1 cellular context compared by ENCODE assay signal in the genomic region with DNA sequence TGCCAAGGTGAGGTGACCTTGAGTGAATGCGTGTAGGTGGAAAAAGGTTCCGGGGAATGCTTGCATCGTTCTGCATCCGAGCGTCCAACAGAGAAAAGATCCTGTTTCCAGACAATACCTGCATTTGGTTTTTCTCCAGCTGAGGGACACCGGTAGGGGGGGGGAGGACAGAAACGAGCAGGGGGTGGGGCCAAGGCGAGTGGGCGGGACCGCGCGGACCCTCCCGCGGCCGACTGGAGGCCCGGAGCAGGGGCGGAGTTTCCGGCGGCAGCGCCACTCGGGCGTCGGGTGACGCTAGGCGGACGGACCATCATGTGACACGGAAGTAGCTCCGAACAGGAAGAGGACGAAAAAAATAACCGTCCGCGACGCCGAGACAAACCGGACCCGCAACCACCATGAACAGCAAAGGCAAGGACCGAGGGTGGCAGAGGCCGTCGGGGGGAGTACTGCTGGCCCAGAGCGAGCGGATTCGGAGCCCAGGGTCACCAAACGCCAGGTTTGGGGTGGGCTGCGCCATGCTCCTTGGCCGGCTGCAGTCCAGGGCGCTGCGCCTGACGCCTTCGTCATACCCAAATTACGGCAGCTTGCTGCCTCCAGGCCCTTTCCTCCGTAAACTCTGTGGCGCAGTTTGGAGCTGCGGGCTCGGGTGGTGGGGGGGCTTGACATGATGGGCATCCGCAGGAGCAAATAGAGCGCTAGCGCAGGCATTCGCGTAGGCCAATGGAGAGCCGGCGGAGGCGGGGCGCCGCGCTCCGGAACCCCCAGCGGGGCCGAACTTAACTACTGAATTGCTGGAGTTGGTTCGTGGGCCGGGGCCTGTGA.
TF ChIP-seq lines count a peak whose summit lies in the region.

A gene with protein sequence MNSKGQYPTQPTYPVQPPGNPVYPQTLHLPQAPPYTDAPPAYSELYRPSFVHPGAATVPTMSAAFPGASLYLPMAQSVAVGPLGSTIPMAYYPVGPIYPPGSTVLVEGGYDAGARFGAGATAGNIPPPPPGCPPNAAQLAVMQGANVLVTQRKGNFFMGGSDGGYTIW (plus strand): TSS at position 317 of the 825 bp plus-strand sequence. CDS start 82 bp downstream, at position 399.

TF ChIP-seq in HepG2, 621 proteins besides CTCF, POLR2A, EP300 and RAD21 (continued from another document and continues in another):
- TF ChIP-seq, protein P1, sequence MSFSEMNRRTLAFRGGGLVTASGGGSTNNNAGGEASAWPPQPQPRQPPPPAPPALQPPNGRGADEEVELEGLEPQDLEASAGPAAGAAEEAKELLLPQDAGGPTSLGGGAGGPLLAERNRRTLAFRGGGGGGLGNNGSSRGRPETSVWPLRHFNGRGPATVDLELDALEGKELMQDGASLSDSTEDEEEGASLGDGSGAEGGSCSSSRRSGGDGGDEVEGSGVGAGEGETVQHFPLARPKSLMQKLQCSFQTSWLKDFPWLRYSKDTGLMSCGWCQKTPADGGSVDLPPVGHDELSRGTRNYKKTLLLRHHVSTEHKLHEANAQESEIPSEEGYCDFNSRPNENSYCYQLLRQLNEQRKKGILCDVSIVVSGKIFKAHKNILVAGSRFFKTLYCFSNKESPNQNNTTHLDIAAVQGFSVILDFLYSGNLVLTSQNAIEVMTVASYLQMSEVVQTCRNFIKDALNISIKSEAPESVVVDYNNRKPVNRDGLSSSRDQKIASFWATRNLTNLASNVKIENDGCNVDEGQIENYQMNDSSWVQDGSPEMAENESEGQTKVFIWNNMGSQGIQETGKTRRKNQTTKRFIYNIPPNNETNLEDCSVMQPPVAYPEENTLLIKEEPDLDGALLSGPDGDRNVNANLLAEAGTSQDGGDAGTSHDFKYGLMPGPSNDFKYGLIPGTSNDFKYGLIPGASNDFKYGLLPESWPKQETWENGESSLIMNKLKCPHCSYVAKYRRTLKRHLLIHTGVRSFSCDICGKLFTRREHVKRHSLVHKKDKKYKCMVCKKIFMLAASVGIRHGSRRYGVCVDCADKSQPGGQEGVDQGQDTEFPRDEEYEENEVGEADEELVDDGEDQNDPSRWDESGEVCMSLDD (CRISPR knock-in tag; IDR thresholded peaks at IDR 0.05; ENCODE audit: borderline replicate concordance): no peak
- TF ChIP-seq, protein P2, sequence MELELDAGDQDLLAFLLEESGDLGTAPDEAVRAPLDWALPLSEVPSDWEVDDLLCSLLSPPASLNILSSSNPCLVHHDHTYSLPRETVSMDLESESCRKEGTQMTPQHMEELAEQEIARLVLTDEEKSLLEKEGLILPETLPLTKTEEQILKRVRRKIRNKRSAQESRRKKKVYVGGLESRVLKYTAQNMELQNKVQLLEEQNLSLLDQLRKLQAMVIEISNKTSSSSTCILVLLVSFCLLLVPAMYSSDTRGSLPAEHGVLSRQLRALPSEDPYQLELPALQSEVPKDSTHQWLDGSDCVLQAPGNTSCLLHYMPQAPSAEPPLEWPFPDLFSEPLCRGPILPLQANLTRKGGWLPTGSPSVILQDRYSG (CRISPR knock-in tag; IDR thresholded peaks at IDR 0.05): no peak
- peak; percentile 52; the same call in 1 of the 2 replicates for TF ChIP-seq ZNF263 (CRISPR knock-in tag; IDR thresholded peaks at IDR 0.05)
- no peak for TF ChIP-seq RFXANK (CRISPR knock-in tag; IDR thresholded peaks at IDR 0.05)
- no peak for TF ChIP-seq ZZZ3 (CRISPR knock-in tag; IDR thresholded peaks at IDR 0.05; ENCODE audit: borderline replicate concordance)
- TF ChIP-seq ZNF816 (CRISPR knock-in tag; IDR thresholded peaks at IDR 0.05; ENCODE audit: borderline replicate concordance): no peak
- TF ChIP-seq JUN (CRISPR knock-in tag; IDR thresholded peaks at IDR 0.05): no peak
- no peak for TF ChIP-seq KLF12 (CRISPR knock-in tag; IDR thresholded peaks at IDR 0.05; ENCODE audit: borderline replicate concordance)
- TF ChIP-seq, protein P3, sequence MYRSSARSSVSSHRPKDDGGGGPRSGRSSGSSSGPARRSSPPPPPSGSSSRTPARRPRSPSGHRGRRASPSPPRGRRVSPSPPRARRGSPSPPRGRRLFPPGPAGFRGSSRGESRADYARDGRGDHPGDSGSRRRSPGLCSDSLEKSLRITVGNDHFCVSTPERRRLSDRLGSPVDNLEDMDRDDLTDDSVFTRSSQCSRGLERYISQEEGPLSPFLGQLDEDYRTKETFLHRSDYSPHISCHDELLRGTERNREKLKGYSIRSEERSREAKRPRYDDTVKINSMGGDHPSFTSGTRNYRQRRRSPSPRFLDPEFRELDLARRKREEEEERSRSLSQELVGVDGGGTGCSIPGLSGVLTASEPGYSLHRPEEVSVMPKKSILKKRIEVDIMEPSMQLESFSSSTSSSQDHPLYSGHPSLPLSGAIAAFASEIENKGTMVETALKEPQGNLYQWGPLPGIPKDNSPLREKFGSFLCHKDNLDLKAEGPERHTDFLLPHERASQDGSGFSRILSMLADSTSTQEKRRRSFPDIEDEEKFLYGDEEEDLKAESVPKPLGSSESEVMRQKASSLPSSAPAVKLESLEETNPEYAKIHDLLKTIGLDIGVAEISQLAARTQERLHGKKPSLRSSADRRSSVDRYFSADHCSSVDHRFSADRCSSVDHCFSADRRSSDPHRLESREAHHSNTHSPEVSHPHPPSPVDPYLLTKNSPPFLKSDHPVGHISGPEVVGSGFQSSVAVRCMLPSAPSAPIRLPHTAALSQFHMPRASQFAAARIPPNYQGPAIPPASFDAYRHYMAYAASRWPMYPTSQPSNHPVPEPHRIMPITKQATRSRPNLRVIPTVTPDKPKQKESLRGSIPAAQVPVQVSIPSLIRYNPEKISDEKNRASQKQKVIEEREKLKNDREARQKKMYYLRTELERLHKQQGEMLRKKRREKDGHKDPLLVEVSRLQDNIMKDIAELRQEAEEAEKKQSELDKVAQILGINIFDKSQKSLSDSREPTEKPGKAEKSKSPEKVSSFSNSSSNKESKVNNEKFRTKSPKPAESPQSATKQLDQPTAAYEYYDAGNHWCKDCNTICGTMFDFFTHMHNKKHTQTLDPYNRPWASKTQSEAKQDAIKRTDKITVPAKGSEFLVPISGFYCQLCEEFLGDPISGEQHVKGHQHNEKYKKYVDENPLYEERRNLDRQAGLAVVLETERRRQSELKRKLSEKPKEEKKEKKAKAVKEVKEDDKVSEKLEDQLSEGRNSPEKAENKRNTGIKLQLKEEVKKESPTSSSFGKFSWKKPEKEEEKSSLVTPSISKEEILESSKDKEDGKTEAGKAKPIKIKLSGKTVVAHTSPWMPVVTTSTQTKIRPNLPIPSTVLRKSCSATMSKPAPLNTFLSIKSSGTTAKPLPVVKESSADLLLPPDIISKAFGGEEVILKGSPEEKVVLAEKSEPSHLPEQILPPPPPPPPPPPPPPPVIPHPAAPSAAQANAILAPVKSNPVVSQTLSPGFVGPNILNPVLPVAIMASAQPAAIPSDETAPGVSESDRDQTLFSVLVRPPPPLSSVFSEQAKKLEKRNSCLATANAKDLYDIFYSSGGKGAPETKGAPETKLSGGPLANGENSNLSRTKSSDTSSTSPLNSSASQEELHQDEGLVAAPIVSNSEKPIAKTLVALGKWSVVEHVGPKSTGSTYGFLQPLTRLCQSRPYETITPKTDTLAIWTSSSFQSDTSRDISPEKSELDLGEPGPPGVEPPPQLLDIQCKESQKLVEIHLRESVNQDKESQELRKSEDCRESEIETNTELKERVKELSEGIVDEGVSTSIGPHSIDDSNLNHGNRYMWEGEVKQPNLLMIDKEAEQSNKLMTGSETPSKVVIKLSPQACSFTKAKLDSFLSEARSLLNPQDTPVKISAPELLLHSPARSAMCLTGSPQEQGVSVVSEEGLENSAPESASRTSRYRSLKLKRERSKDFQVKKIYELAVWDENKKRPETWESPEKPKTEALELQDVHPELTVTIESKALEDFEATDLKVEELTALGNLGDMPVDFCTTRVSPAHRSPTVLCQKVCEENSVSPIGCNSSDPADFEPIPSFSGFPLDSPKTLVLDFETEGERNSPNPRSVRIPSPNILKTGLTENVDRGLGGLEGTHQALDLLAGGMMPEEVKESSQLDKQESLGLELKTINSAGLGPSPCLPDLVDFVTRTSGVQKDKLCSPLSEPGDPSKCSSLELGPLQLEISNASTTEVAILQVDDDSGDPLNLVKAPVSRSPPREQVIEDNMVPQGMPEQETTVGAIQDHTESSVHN (CRISPR knock-in tag; IDR thresholded peaks at IDR 0.05): no peak
- no peak for TF ChIP-seq ZSCAN25 (CRISPR knock-in tag; IDR thresholded peaks at IDR 0.05)
- no peak for TF ChIP-seq TOPORS (CRISPR knock-in tag; IDR thresholded peaks at IDR 0.05)
- no peak for TF ChIP-seq SCMH1 (CRISPR knock-in tag; IDR thresholded peaks at IDR 0.05; ENCODE audit: borderline replicate concordance)
- no peak for TF ChIP-seq ZNF720 (CRISPR knock-in tag; IDR thresholded peaks at IDR 0.05)
- TF ChIP-seq ZNF121 (CRISPR knock-in tag; IDR thresholded peaks at IDR 0.05): no peak
- no peak for TF ChIP-seq SRSF4 (IDR thresholded peaks at IDR 0.05; ENCODE audit: low read depth, low read length, poor library complexity, severe bottlenecking)
- 0 out of 2 replicates have a peak, but pooled peaks have one; percentile 22 for TF ChIP-seq ZNF782 (CRISPR knock-in tag; IDR thresholded peaks at IDR 0.05; ENCODE audit: borderline replicate concordance)
- TF ChIP-seq GATA4 (IDR thresholded peaks at IDR 0.05; ENCODE audit: borderline replicate concordance, low read depth): no peak
- TF ChIP-seq ZNF746 (CRISPR knock-in tag; IDR thresholded peaks at IDR 0.05): 0 out of 2 replicates have a peak, but pooled peaks have one; percentile 58
- TF ChIP-seq ZNF326 (CRISPR knock-in tag; IDR thresholded peaks at IDR 0.05; ENCODE audit: borderline replicate concordance): no peak
- peak; percentile 88 for TF ChIP-seq PHF8 (CRISPR knock-in tag; IDR thresholded peaks at IDR 0.05)
- TF ChIP-seq MAFG (CRISPR knock-in tag; IDR thresholded peaks at IDR 0.05): no peak
- TF ChIP-seq, protein P4, sequence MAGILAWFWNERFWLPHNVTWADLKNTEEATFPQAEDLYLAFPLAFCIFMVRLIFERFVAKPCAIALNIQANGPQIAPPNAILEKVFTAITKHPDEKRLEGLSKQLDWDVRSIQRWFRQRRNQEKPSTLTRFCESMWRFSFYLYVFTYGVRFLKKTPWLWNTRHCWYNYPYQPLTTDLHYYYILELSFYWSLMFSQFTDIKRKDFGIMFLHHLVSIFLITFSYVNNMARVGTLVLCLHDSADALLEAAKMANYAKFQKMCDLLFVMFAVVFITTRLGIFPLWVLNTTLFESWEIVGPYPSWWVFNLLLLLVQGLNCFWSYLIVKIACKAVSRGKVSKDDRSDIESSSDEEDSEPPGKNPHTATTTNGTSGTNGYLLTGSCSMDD (CRISPR knock-in tag; IDR thresholded peaks at IDR 0.05): 0 out of 2 replicates have a peak, but pooled peaks have one; percentile 22
- TF ChIP-seq HOXD1 (CRISPR knock-in tag; IDR thresholded peaks at IDR 0.05): no peak; the same call in 1 of the 2 replicates
- TF ChIP-seq NKX3-1 (CRISPR knock-in tag; IDR thresholded peaks at IDR 0.05): peak; percentile 91
- TF ChIP-seq TBL1XR1 (IDR thresholded peaks at IDR 0.05; ENCODE audit: borderline replicate concordance, low read length, partially characterized antibody): no peak
- TF ChIP-seq FOSL2 (CRISPR knock-in tag; IDR thresholded peaks at IDR 0.05): peak; percentile 27; the same call in 1 of the 2 replicates
- no peak for TF ChIP-seq NFRKB (IDR thresholded peaks at IDR 0.05)
- TF ChIP-seq RBM22 (optimal IDR thresholded peaks at IDR 0.05; ENCODE audit: low read length): peak; percentile 35
- no peak for TF ChIP-seq SUZ12 (IDR thresholded peaks at IDR 0.05; ENCODE audit: low read depth, low read length)
- TF ChIP-seq ERF (CRISPR knock-in tag; IDR thresholded peaks at IDR 0.05): no peak; the same call in 1 of the 2 replicates
- peak; percentile 95 for TF ChIP-seq SP2 (CRISPR knock-in tag; IDR thresholded peaks at IDR 0.05)
- TF ChIP-seq MED8 (CRISPR knock-in tag; IDR thresholded peaks at IDR 0.05; ENCODE audit: insufficient replicate concordance): no peak
- TF ChIP-seq ZNF558 (CRISPR knock-in tag; IDR thresholded peaks at IDR 0.05; ENCODE audit: borderline replicate concordance): 0 out of 2 replicates have a peak, but pooled peaks have one; percentile 24
- no peak for TF ChIP-seq ZNF569 (CRISPR knock-in tag; IDR thresholded peaks at IDR 0.05; ENCODE audit: borderline replicate concordance)
- TF ChIP-seq STAG1 (CRISPR knock-in tag; IDR thresholded peaks at IDR 0.05): peak; percentile 18
- peak; percentile 15; the same call in 1 of the 2 replicates for TF ChIP-seq ATF7-NPFF (CRISPR knock-in tag; IDR thresholded peaks at IDR 0.05; ENCODE audit: low read depth)
- 0 out of 2 replicates have a peak, but pooled peaks have one; percentile 39 for TF ChIP-seq POLR2AphosphoS2 (IDR thresholded peaks at IDR 0.05; ENCODE audit: low read depth, low read length)
- TF ChIP-seq GTF2F1 (IDR thresholded peaks at IDR 0.05; ENCODE audit: low read length): peak; percentile 40; the same call in 1 of the 2 replicates
- 0 out of 2 replicates have a peak, but pooled peaks have one; percentile 57 for TF ChIP-seq ZNF143 (CRISPR knock-in tag; IDR thresholded peaks at IDR 0.05)
- TF ChIP-seq, protein P5, sequence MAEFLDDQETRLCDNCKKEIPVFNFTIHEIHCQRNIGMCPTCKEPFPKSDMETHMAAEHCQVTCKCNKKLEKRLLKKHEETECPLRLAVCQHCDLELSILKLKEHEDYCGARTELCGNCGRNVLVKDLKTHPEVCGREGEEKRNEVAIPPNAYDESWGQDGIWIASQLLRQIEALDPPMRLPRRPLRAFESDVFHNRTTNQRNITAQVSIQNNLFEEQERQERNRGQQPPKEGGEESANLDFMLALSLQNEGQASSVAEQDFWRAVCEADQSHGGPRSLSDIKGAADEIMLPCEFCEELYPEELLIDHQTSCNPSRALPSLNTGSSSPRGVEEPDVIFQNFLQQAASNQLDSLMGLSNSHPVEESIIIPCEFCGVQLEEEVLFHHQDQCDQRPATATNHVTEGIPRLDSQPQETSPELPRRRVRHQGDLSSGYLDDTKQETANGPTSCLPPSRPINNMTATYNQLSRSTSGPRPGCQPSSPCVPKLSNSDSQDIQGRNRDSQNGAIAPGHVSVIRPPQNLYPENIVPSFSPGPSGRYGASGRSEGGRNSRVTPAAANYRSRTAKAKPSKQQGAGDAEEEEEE (CRISPR knock-in tag; IDR thresholded peaks at IDR 0.05; ENCODE audit: borderline replicate concordance): no peak
- TF ChIP-seq, protein P6, sequence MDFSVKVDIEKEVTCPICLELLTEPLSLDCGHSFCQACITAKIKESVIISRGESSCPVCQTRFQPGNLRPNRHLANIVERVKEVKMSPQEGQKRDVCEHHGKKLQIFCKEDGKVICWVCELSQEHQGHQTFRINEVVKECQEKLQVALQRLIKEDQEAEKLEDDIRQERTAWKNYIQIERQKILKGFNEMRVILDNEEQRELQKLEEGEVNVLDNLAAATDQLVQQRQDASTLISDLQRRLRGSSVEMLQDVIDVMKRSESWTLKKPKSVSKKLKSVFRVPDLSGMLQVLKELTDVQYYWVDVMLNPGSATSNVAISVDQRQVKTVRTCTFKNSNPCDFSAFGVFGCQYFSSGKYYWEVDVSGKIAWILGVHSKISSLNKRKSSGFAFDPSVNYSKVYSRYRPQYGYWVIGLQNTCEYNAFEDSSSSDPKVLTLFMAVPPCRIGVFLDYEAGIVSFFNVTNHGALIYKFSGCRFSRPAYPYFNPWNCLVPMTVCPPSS (IDR thresholded peaks at IDR 0.05): no peak
- TF ChIP-seq NFATC3 (CRISPR knock-in tag; IDR thresholded peaks at IDR 0.05): no peak; the same call in 1 of the 2 replicates
- TF ChIP-seq TP53 (CRISPR knock-in tag; conservative IDR thresholded peaks at IDR 0.05): peak; percentile 87; the same call in 1 of the 2 replicates
- TF ChIP-seq, protein P7, sequence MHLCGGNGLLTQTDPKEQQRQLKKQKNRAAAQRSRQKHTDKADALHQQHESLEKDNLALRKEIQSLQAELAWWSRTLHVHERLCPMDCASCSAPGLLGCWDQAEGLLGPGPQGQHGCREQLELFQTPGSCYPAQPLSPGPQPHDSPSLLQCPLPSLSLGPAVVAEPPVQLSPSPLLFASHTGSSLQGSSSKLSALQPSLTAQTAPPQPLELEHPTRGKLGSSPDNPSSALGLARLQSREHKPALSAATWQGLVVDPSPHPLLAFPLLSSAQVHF (CRISPR knock-in tag; IDR thresholded peaks at IDR 0.05): no peak
